In the genomic region with DNA sequence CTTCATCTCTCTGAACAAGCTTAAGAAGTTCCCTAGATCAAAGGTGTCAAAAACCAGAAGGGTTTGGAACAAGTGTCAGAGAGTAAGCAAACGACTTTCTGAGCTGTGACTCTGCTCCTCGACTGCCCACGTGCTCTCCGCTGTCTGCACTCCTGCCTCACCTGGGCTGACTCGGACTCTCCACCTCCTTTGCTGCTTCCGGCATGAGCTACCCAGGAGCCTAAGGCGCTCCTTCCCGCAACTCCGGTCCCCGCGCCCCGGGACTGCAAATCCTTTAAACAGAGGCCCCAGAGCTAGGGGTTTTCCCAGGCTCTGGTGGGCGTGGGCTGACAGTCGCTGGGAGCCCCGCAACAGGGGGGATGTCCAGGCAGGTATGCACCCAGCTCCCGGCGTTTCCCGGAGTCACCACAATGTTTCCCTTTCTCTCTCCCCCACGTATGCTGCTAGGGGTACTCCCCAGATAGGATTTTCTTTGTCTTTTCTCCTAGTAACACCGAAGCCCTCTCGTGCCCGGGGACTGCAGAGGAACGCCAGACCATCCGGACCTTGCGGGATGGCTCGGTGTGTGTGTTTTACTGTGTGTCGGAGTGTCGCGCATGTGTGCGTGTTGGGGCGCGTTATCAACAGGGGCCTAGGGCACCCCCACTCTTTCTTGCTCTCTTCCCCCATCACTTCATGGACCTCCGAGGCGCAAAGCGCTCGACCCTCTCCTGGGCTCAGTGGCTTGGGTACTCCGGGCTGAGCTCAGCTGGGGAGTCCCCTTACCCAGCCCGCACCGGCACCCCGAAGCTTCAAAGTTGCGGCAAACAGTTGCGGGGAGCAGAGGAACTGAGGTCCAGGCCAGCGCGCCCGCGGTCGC, we compare ENCODE assay signal across 10 cellular contexts. TPM values are rescaled to one million over a fixed set of nuclear protein-coding genes. Genes with fewer than 3 reads are reported as not detected.
DNase-seq lines count a peak whose midpoint lies in the region; ATAC-seq, FAIRE-seq and TF ChIP-seq lines count a peak whose summit lies in the region.
"Had no signal": no experiment of that assay in that cellular context is flagged by ENCODE, and none has a peak within 500 bp of the region (broad histone marks: within the 10 kb centered on the region; RNA-seq: fewer than 3 reads in every experiment).

No MANE protein-coding gene starts in this region.

- peak overlapping the region; percentile 39 for H3K4me3 ChIP-seq in A549
- peak overlapping the region; percentile 57 to 83 (median 68) for H3K4me3 ChIP-seq in H1 (ENCODE audit: extremely low read depth in 1 of 4, insufficient read depth in 2 of 4, low read depth in 3 of 4, low read length in 4 of 4)
- H3K4me3 ChIP-seq in neural cell (ENCODE audit: low read length), result peak overlapping the region; percentile 76

- TF ChIP-seq RAD21 in A549 (conservative IDR thresholded peaks at IDR 0.05 in 1 of 2, IDR thresholded peaks at IDR 0.05 in 1 of 2) (no peak), H1 (IDR thresholded peaks at IDR 0.05 in 1 of 2, conservative IDR thresholded peaks at IDR 0.05 in 1 of 2; ENCODE audit: low read depth in 2 of 2, low read length in 2 of 2) (no peak), neural cell (conservative IDR thresholded peaks at IDR 0.05) (no peak)

- no peak overlapping the region for H2BK120ac ChIP-seq in H1 (replicated peaks; ENCODE audit: low read depth, low read length)

- no peaks in the 10 kb centered on the region for H3F3A ChIP-seq in neural cell (ENCODE audit: insufficient read depth, low read length, poor library complexity, severe bottlenecking)

- POLR2A ChIA-PET in A549 (lab: Yijun Ruan, JAX), result no interaction called here
- POLR2A ChIA-PET in H1 (lab: Charles Lee; ENCODE audit: partially characterized antibody), result no interaction called here

- no peak overlapping the region for H3K23ac ChIP-seq in H1 (ENCODE audit: insufficient read length)

- no peak overlapping the region for H2BK5ac ChIP-seq in H1 (ENCODE audit: low read depth, low read length)

- H3K9me2 ChIP-seq in neural cell (ENCODE audit: insufficient read depth, low read length), result no peaks in the 10 kb centered on the region

- WGBS in A549 (ENCODE audit: missing lambda C conversion rate), result 20% methylated on average over 36 of the region's 47 CpGs
- 3% methylated on average over 46 of the region's 47 CpGs; no CpG with 5 or more reads in 1 of the 2 experiments for WGBS in H1 (ENCODE audit: extremely low coverage in 1 of 2, insufficient coverage in 1 of 2, insufficient read length in 1 of 2, insufficient replicate concordance in 2 of 2, low coverage in 1 of 2, low lambda C conversion rate in 2 of 2, missing lambda C conversion rate in 1 of 2), 2 experiments

- peak overlapping the region; percentile 61; the same call in 1 of the 2 replicates for H2BK15ac ChIP-seq in H1 (ENCODE audit: low read length)

- H3K4me1 ChIP-seq in A549 (no peaks in the 10 kb centered on the region), H1 (replicated peaks in 1 of 4; ENCODE audit: control insufficient read depth in 3 of 4, insufficient read depth in 4 of 4, low read length in 3 of 4) (peaks cover 0 to 7% (median 4%) of the 10 kb centered on the region in 4 experiments; a peak in 2 of 7 replicates)

- FAIRE-seq in A549 (lab: Jason Lieb, UNC) (no peak), H1 (lab: Jason Lieb, UNC) (no peak), HTR-8/SVneo (lab: Jason Lieb, UNC) (no peak), GM19239 (lab: Jason Lieb, UNC) (no peak)

- H3K9me3 ChIP-seq in A549 (no peaks in the 10 kb centered on the region), H1 (ENCODE audit: insufficient read depth in 2 of 2, low read depth in 1 of 2, low read length in 1 of 2) (no peaks in the 10 kb centered on the region), neural cell (ENCODE audit: low read length) (no peaks in the 10 kb centered on the region)

- DNase-seq in A549 (ENCODE audit: low read depth in 1 of 2, low spot score in 1 of 2) (no peak), HK-2 (ENCODE audit: unreplicated experiment) (peak; percentile 5), H1 (ENCODE audit: low read depth in 1 of 2, low spot score in 2 of 2) (peak in 1 of 2 experiments; percentile 64), HTR-8/SVneo (ENCODE audit: insufficient read length, low spot score) (no peak), occipital lobe (lab: John Stamatoyannopoulos, UW) (no peak), GM19239 (ENCODE audit: insufficient read length, low spot score) (no peak), NCI-H2029 (lab: John Stamatoyannopoulos, UW) (no peak)
- DNase-seq: COR-L47; stimulated activated naive CD4-positive, alpha-beta T cell had no signal

- no peaks in the 10 kb centered on the region for H3K79me1 ChIP-seq in H1 (ENCODE audit: low read depth, low read length)

- no peak overlapping the region for H3K27ac ChIP-seq in A549
- no peak overlapping the region for H3K27ac ChIP-seq in H1 (ENCODE audit: low read depth, low read length)
- H3K27ac ChIP-seq in neural cell (ENCODE audit: low read length), result no peak overlapping the region

- ATAC-seq in A549, result peak in 1 of 2 experiments; percentile 45; a peak in 3 of 6 replicates

- no peaks in the 10 kb centered on the region for H3K36me3 ChIP-seq in H1 (ENCODE audit: control insufficient read depth in 2 of 4, insufficient read depth in 4 of 4, low read length in 3 of 4)
- no peaks in the 10 kb centered on the region for H3K36me3 ChIP-seq in neural cell (ENCODE audit: insufficient read depth, low read length)

- H3K4ac ChIP-seq in H1 (replicated peaks; ENCODE audit: insufficient read length, low read depth, low read length), result no peak overlapping the region

- H3K18ac ChIP-seq in H1 (ENCODE audit: extremely low read depth, low read length), result 0 out of 2 replicates have a peak overlapping the region, but pooled peaks have one; percentile 55

- H2BK12ac ChIP-seq in H1 (ENCODE audit: low read depth, low read length), result peak overlapping the region; percentile 93; the same call in 1 of the 2 replicates

- H3K79me2 ChIP-seq in H1 (ENCODE audit: control insufficient read depth in 1 of 2, insufficient read depth in 2 of 2, low read length in 2 of 2), result no peaks in the 10 kb centered on the region
- no peaks in the 10 kb centered on the region for H3K79me2 ChIP-seq in neural cell (replicated peaks; ENCODE audit: insufficient read depth, low read length)

- H3K56ac ChIP-seq in H1 (replicated peaks; ENCODE audit: insufficient read length, low read depth, low read length), result no peak overlapping the region

- H3K4me2 ChIP-seq in A549, result peak overlapping the region; percentile 69
- H3K4me2 ChIP-seq in H1 (ENCODE audit: insufficient read depth in 1 of 2, low read depth in 2 of 2, low read length in 2 of 2), result peak overlapping the region; percentile 84 to 99
- peak overlapping the region; percentile 69 for H3K4me2 ChIP-seq in neural cell (ENCODE audit: low read length)

- no peak overlapping the region for H3K9ac ChIP-seq in H1 (replicated peaks in 1 of 4; ENCODE audit: extremely low read depth in 1 of 4, low read depth in 3 of 4, low read length in 3 of 4)
- H3K9ac ChIP-seq in neural cell (ENCODE audit: low read length), result peak overlapping the region; percentile 32

- CTCF ChIA-PET in A549 (lab: Yijun Ruan, JAX), result interaction anchor here (0.6 kb wide), 1 partner anchor 1075 kb away, joined by 3 read pairs; no protein-coding TSS in a partner anchor
- CTCF ChIA-PET in H1 (lab: Charles Lee; ENCODE audit: partially characterized antibody), result interaction anchor here (0.7 to 1.6 kb wide), 4 partner anchors 28 to 341 kb away, joined by 3 to 7 read pairs (median 3); no protein-coding TSS in a partner anchor

- H2AK5ac ChIP-seq in H1 (ENCODE audit: low read depth, low read length), result no peak overlapping the region

- H4K5ac ChIP-seq in H1 (ENCODE audit: insufficient read length, low read depth, low read length), result no peak overlapping the region

- H2AFZ ChIP-seq in H1 (ENCODE audit: low read length), result peak overlapping the region; percentile 72
- peak overlapping the region; percentile 21 for H2AFZ ChIP-seq in neural cell (ENCODE audit: low read depth, low read length)

- H4K91ac ChIP-seq in H1 (replicated peaks; ENCODE audit: insufficient read length, low read length), result no peak overlapping the region

- H3K14ac ChIP-seq in H1 (ENCODE audit: insufficient read length), result no peak overlapping the region

- H4K20me1 ChIP-seq in H1 (replicated peaks in 1 of 2; ENCODE audit: control insufficient read depth in 1 of 2, insufficient read depth in 2 of 2, low read length in 2 of 2) (peaks cover 0 to 2% of the 10 kb centered on the region in 2 experiments), neural cell (ENCODE audit: insufficient read depth) (no peaks in the 10 kb centered on the region)

- H2BK20ac ChIP-seq in H1 (ENCODE audit: low read length), result no peak overlapping the region

- TF ChIP-seq POLR2A in A549 (IDR thresholded peaks at IDR 0.05; ENCODE audit: low read length), result no peak
- no peak for TF ChIP-seq POLR2A in H1 (IDR thresholded peaks at IDR 0.05; ENCODE audit: control extremely low read depth in 1 of 2, low read depth in 2 of 2, low read length in 2 of 2)

- peaks cover 14 to 45% (median 42%) of the 10 kb centered on the region in 4 experiments for H3K27me3 ChIP-seq in H1 (replicated peaks in 1 of 4; ENCODE audit: control insufficient read depth in 3 of 4, extremely low read depth in 1 of 4, insufficient read depth in 3 of 4, low read length in 3 of 4)
- peaks cover 58% of the 10 kb centered on the region for H3K27me3 ChIP-seq in neural cell (ENCODE audit: insufficient read depth, low read depth, low read length)

- H4K8ac ChIP-seq in H1 (ENCODE audit: extremely low read depth, insufficient read depth, low read length), result peak overlapping the region; percentile 74; the same call in 1 of the 2 replicates

- TF ChIP-seq EP300 in A549 (IDR thresholded peaks at IDR 0.05), result no peak
- no peak for TF ChIP-seq EP300 in H1 (IDR thresholded peaks at IDR 0.05; ENCODE audit: borderline replicate concordance in 1 of 2, low read depth in 2 of 2, low read length in 2 of 2)
- no peak for TF ChIP-seq EP300 in neural cell (conservative IDR thresholded peaks at IDR 0.05; ENCODE audit: poor library complexity, severe bottlenecking)

- TF ChIP-seq CTCF in A549 (IDR thresholded peaks at IDR 0.05) (no peak), H1 (IDR thresholded peaks at IDR 0.05; ENCODE audit: control extremely low read depth in 1 of 3, insufficient read depth in 1 of 3, low read depth in 1 of 3, low read length in 3 of 3) (no peak), neural cell (IDR thresholded peaks at IDR 0.05; ENCODE audit: poor library complexity, severe bottlenecking) (no peak)

- H3K23me2 ChIP-seq in H1 (ENCODE audit: low read depth, low read length), result peaks cover 18% of the 10 kb centered on the region

RNA-seq across cellular contexts. Expression of gene THSD7B, which starts 0.7 kb away (rescaled TPM):
- not detected in 2 replicates for polyA plus RNA-seq in A549 (2011; rRNA removed)
- polyA plus RNA-seq in A549 (2012; cell fraction: cytosol; rRNA removed), result not detected in 2 replicates
- polyA plus RNA-seq in A549 (2012; cell fraction: nucleus; rRNA removed), result not detected in 2 replicates
- not detected in 3 replicates for polyA plus RNA-seq in A549 (2017; fragmentation: RNase III; extraction: RNeasy Plus Mini Kit Qiagen cat#74134 plus additional on column Dnase treatment)
- not detected in 2 replicates for polyA minus RNA-seq in A549 (2011; rRNA and poly(A)+ RNA removed)
- total RNA-seq in H1 (2021; fragmentation: NEBNext Ultra II Directional; extraction: Animal tissue kit (Norgen Biotek cat#: 25700)), result 2.2 and 2.9 TPM in 2 replicates
- 0.50 and 0.60 TPM in 2 replicates for polyA plus RNA-seq in H1 (2011; rRNA removed)
- 0.76 TPM for polyA plus RNA-seq in H1 (2011; cell fraction: cytosol; rRNA removed)
- 1.4 TPM for polyA plus RNA-seq in H1 (2011; cell fraction: nucleus; rRNA removed)
- 0.75 to 1.1 TPM (median 1.1 TPM) in 4 replicates for polyA plus RNA-seq in H1 (2012, experiment 1 of 2)
- 0.04 TPM for polyA plus RNA-seq in H1 (2012, experiment 2 of 2)
- 0.83 TPM for polyA plus RNA-seq in H1 (2013, experiment 1 of 2)
- polyA plus RNA-seq in H1 (2013, experiment 2 of 2), result 0.79 TPM
- polyA minus RNA-seq in H1 (2011; rRNA and poly(A)+ RNA removed), result 4.4 and 7.8 TPM in 2 replicates
- polyA minus RNA-seq in H1 (2011; cell fraction: cytosol; rRNA and poly(A)+ RNA removed), result 1.8 TPM
- polyA minus RNA-seq in H1 (2011; cell fraction: nucleus; rRNA and poly(A)+ RNA removed), result 10.4 TPM
- 0.46 and 1.6 TPM in 2 replicates for polyA plus RNA-seq in neural cell
- 1.9 and 3.8 TPM in 2 replicates for polyA minus RNA-seq in neural cell
- 20.0 TPM for total RNA-seq in occipital lobe

Comparison
In these comparisons a context has a peak if more than half of its experiments do, and no peak if none do; other contexts are left out.
1. Of the 18 proteins assayed by ChIP-seq in both H1 and A549: peak only in H1: E2F6, MAX, RNF2 and USF2; only in A549: none; in both: none; in neither: 14.